8 cellular contexts compared by ENCODE assay signal in genomic region chr16:23835390-23836077, GRCh38. TPM values are rescaled to one million over a fixed set of nuclear protein-coding genes. Genes with fewer than 3 reads are reported as not detected.
DNase-seq lines count a peak whose midpoint lies in the region; ATAC-seq and TF ChIP-seq lines count a peak whose summit lies in the region.

TSS of gene PRKCB (plus strand) at chr16:23835983.

- in situ Hi-C loops in gastrocnemius medialis (cut with MboI; ENCODE audit: low sequenced_read_pairs in 4 of 4): no loop called here

- H3K36me3 ChIP-seq in gastrocnemius medialis: no peaks in the 10 kb centered on the region

- H3K4me1 ChIP-seq in gastrocnemius medialis: no peaks in the 10 kb centered on the region

- H3K27me3 ChIP-seq in CD4-positive, alpha-beta T cell (ENCODE audit: control insufficient read depth, insufficient read depth, low read length): no peaks in the 10 kb centered on the region
- peaks cover 19 to 31% (median 28%) of the 10 kb centered on the region in 3 donors for H3K27me3 ChIP-seq in gastrocnemius medialis

- ATAC-seq in CD4-positive, alpha-beta T cell (ENCODE audit: poor library complexity): peak; percentile 86
- ATAC-seq in GM19372 (IDR thresholded peaks at IDR 0.05; ENCODE audit: low read depth, unreplicated experiment) (peak; percentile 73), HG03521 (IDR thresholded peaks at IDR 0.05; ENCODE audit: unreplicated experiment) (peak; percentile 76), gastrocnemius medialis (no peak)

- TF ChIP-seq POLR2A in gastrocnemius medialis (IDR thresholded peaks at IDR 0.05): no peak

- CTCF ChIA-PET in CD4-positive, alpha-beta T cell (lab: Charles Lee): interaction anchor here (1.0 kb wide), 1 partner anchor 32 kb away, joined by 8 read pairs; no protein-coding TSS in a partner anchor

- H3K27ac Mint-ChIP-seq in CD4-positive, alpha-beta T cell: peak within 1 kb of the TSS; percentile 85
- H3K27ac Mint-ChIP-seq in T-helper 1 cell treated with Interleukin-12 subunit alpha and Interleukin-12 subunit beta and Interleukin-4 antibody, amounts not matched to agents 30 μg/mL and 1 μg/mL, for 36 hours: peak within 1 kb of the TSS; percentile 84

- POLR2A ChIA-PET in CD4-positive, alpha-beta T cell (lab: Charles Lee): interaction anchor here (0.6 to 1.5 kb wide), 13 partner anchors 9 to 175 kb away, joined by 3 to 21 read pairs (median 4); no protein-coding TSS in a partner anchor

- H3K4me3 ChIP-seq in gastrocnemius medialis: peak within 1 kb of the TSS in 2 of 4 donors; percentile 13 to 30

- DNase-seq in CD4-positive, alpha-beta T cell: peak; percentile 79 to 91 (median 85)
- DNase-seq in amygdala (lab: John Stamatoyannopoulos, UW) (peak in 55 of 56 donors; percentile 28 to 90 (median 75)), iPS DF 19.7 (ENCODE audit: low read depth, low spot score) (peak; percentile 48), gastrocnemius medialis (peak; percentile 15 to 26), NCI-H128 (lab: John Stamatoyannopoulos, UW; ENCODE audit: unreplicated experiment) (no peak)

- H3K9me3 Mint-ChIP-seq in CD4-positive, alpha-beta T cell: no peaks in the 10 kb centered on the region
- H3K9me3 Mint-ChIP-seq in T-helper 1 cell treated with Interleukin-12 subunit alpha and Interleukin-12 subunit beta and Interleukin-4 antibody, amounts not matched to agents 30 μg/mL and 1 μg/mL, for 36 hours: peaks cover 7% of the 10 kb centered on the region

- no peak for TF ChIP-seq CTCF in CD4-positive, alpha-beta T cell (IDR thresholded peaks at IDR 0.05)
- no peak for TF ChIP-seq CTCF in gastrocnemius medialis (IDR thresholded peaks at IDR 0.05 in 4 of 5, conservative IDR thresholded peaks at IDR 0.05 in 1 of 5)

- H3K4me1 Mint-ChIP-seq in CD4-positive, alpha-beta T cell (ENCODE audit: low read depth): peaks cover 66% of the 10 kb centered on the region
- peaks cover 47% of the 10 kb centered on the region for H3K4me1 Mint-ChIP-seq in T-helper 1 cell treated with Interleukin-12 subunit alpha and Interleukin-12 subunit beta and Interleukin-4 antibody, amounts not matched to agents 30 μg/mL and 1 μg/mL, for 36 hours (ENCODE audit: low read depth)

- H3K4me3 Mint-ChIP-seq in CD4-positive, alpha-beta T cell: peak within 1 kb of the TSS; percentile 99
- peak within 1 kb of the TSS; percentile 94 for H3K4me3 Mint-ChIP-seq in T-helper 1 cell treated with Interleukin-12 subunit alpha and Interleukin-12 subunit beta and Interleukin-4 antibody, amounts not matched to agents 30 μg/mL and 1 μg/mL, for 36 hours

- intact Hi-C loops in CD4-positive, alpha-beta T cell (cut with DNase I, micrococcal nuclease): loop anchor here (1.0 to 10.0 kb wide), 5 partner anchors 28 to 699 kb away; partner anchors contain the start of gene RBBP6 (in 1 of the 2)
- intact Hi-C loops in gastrocnemius medialis (cut with DNase I; ENCODE audit: low total_unique reads): no loop called here

- H3K9me3 ChIP-seq in CD4-positive, alpha-beta T cell (ENCODE audit: control insufficient read depth, low read length): no peaks in the 10 kb centered on the region
- H3K9me3 ChIP-seq in gastrocnemius medialis: no peaks in the 10 kb centered on the region

- peaks cover 16% of the 10 kb centered on the region for H3K36me3 Mint-ChIP-seq in CD4-positive, alpha-beta T cell (ENCODE audit: low read depth)
- peaks cover 13% of the 10 kb centered on the region for H3K36me3 Mint-ChIP-seq in T-helper 1 cell treated with Interleukin-12 subunit alpha and Interleukin-12 subunit beta and Interleukin-4 antibody, amounts not matched to agents 30 μg/mL and 1 μg/mL, for 36 hours (ENCODE audit: low read depth)

- H3K27ac ChIP-seq in CD4-positive, alpha-beta T cell (ENCODE audit: low read depth, low read length): peak within 1 kb of the TSS; percentile 59
- no peak within 1 kb of the TSS for H3K27ac ChIP-seq in gastrocnemius medialis

- H3K27me3 Mint-ChIP-seq in CD4-positive, alpha-beta T cell: no peaks in the 10 kb centered on the region
- H3K27me3 Mint-ChIP-seq in T-helper 1 cell treated with Interleukin-12 subunit alpha and Interleukin-12 subunit beta and Interleukin-4 antibody, amounts not matched to agents 30 μg/mL and 1 μg/mL, for 36 hours (ENCODE audit: low read depth): no peaks in the 10 kb centered on the region

RNA-seq across cellular contexts. Expression of gene PRKCB, which starts in this region (rescaled TPM):
- 10 to 100 TPM; 64.7 TPM for total RNA-seq in CD4-positive, alpha-beta T cell
- total RNA-seq in gastrocnemius medialis: 1 to 10 TPM in 3 of 4 donors, under 1 TPM in 1; 0.51 to 1.3 (median 1.1) TPM

Comparison
In these comparisons a context has a peak if more than half of its experiments do, and no peak if none do; other contexts are left out.
1. RNA of gene PRKCB (total RNA-seq): 64.7 TPM in CD4-positive, alpha-beta T cell; 0.51 to 1.3 TPM in gastrocnemius medialis; every median in the first group is over 10 times any median in the second.
2. ATAC-seq: peak in CD4-positive, alpha-beta T cell (single experiment), GM19372 (single experiment) and HG03521 (single experiment); none in gastrocnemius medialis (0 of 2).